1 cellular context compared by ENCODE assay signal in the genomic region with DNA sequence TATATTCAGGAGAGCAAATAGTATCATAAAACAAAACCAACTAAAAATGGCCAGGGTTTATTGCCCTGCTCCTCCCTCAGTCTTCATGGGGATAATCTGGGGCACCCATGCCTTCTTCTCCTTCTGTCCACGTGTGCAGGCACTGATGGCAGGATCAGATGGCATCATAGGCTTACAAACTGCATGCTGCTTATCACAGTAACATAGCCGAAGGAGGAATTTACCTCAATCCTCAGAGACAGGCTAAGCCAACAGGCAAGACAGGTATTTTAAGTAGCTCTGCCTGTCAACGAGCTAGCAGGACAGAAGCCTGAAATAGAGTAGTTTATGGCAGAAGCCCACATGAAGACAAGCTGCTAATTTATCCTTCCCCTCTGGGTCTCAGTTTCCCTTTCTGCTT.
TF ChIP-seq lines count a peak whose summit lies in the region.

No MANE protein-coding gene starts in this region.

TF ChIP-seq in WTC11, 78 proteins besides CTCF, POLR2A, EP300 and RAD21:
- TF ChIP-seq, protein P1, sequence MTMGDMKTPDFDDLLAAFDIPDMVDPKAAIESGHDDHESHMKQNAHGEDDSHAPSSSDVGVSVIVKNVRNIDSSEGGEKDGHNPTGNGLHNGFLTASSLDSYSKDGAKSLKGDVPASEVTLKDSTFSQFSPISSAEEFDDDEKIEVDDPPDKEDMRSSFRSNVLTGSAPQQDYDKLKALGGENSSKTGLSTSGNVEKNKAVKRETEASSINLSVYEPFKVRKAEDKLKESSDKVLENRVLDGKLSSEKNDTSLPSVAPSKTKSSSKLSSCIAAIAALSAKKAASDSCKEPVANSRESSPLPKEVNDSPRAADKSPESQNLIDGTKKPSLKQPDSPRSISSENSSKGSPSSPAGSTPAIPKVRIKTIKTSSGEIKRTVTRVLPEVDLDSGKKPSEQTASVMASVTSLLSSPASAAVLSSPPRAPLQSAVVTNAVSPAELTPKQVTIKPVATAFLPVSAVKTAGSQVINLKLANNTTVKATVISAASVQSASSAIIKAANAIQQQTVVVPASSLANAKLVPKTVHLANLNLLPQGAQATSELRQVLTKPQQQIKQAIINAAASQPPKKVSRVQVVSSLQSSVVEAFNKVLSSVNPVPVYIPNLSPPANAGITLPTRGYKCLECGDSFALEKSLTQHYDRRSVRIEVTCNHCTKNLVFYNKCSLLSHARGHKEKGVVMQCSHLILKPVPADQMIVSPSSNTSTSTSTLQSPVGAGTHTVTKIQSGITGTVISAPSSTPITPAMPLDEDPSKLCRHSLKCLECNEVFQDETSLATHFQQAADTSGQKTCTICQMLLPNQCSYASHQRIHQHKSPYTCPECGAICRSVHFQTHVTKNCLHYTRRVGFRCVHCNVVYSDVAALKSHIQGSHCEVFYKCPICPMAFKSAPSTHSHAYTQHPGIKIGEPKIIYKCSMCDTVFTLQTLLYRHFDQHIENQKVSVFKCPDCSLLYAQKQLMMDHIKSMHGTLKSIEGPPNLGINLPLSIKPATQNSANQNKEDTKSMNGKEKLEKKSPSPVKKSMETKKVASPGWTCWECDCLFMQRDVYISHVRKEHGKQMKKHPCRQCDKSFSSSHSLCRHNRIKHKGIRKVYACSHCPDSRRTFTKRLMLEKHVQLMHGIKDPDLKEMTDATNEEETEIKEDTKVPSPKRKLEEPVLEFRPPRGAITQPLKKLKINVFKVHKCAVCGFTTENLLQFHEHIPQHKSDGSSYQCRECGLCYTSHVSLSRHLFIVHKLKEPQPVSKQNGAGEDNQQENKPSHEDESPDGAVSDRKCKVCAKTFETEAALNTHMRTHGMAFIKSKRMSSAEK (CRISPR knock-in tag; IDR thresholded peaks at IDR 0.05; ENCODE audit: borderline replicate concordance): no peak
- TF ChIP-seq GRHL2 (CRISPR knock-in tag; IDR thresholded peaks at IDR 0.05; ENCODE audit: insufficient replicate concordance, severe bottlenecking) (no peak), ESRRA (CRISPR knock-in tag; IDR thresholded peaks at IDR 0.05; ENCODE audit: borderline replicate concordance) (no peak), RELA (CRISPR knock-in tag; IDR thresholded peaks at IDR 0.05; ENCODE audit: borderline replicate concordance) (no peak), ZBTB21 (CRISPR knock-in tag; IDR thresholded peaks at IDR 0.05; ENCODE audit: borderline replicate concordance) (no peak), MYBL2 (CRISPR knock-in tag; IDR thresholded peaks at IDR 0.05) (no peak), SOX15 (CRISPR knock-in tag; IDR thresholded peaks at IDR 0.05) (no peak), NR2C2 (CRISPR knock-in tag; IDR thresholded peaks at IDR 0.05) (no peak), SP1 (CRISPR knock-in tag; conservative IDR thresholded peaks at IDR 0.05) (no peak)
- TF ChIP-seq, protein P2, sequence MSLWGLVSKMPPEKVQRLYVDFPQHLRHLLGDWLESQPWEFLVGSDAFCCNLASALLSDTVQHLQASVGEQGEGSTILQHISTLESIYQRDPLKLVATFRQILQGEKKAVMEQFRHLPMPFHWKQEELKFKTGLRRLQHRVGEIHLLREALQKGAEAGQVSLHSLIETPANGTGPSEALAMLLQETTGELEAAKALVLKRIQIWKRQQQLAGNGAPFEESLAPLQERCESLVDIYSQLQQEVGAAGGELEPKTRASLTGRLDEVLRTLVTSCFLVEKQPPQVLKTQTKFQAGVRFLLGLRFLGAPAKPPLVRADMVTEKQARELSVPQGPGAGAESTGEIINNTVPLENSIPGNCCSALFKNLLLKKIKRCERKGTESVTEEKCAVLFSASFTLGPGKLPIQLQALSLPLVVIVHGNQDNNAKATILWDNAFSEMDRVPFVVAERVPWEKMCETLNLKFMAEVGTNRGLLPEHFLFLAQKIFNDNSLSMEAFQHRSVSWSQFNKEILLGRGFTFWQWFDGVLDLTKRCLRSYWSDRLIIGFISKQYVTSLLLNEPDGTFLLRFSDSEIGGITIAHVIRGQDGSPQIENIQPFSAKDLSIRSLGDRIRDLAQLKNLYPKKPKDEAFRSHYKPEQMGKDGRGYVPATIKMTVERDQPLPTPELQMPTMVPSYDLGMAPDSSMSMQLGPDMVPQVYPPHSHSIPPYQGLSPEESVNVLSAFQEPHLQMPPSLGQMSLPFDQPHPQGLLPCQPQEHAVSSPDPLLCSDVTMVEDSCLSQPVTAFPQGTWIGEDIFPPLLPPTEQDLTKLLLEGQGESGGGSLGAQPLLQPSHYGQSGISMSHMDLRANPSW (CRISPR knock-in tag; conservative IDR thresholded peaks at IDR 0.05; ENCODE audit: low read depth): no peak
- TF ChIP-seq, protein P3, sequence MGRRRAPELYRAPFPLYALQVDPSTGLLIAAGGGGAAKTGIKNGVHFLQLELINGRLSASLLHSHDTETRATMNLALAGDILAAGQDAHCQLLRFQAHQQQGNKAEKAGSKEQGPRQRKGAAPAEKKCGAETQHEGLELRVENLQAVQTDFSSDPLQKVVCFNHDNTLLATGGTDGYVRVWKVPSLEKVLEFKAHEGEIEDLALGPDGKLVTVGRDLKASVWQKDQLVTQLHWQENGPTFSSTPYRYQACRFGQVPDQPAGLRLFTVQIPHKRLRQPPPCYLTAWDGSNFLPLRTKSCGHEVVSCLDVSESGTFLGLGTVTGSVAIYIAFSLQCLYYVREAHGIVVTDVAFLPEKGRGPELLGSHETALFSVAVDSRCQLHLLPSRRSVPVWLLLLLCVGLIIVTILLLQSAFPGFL (CRISPR knock-in tag; IDR thresholded peaks at IDR 0.05; ENCODE audit: borderline replicate concordance): no peak
- TF ChIP-seq, protein P4, sequence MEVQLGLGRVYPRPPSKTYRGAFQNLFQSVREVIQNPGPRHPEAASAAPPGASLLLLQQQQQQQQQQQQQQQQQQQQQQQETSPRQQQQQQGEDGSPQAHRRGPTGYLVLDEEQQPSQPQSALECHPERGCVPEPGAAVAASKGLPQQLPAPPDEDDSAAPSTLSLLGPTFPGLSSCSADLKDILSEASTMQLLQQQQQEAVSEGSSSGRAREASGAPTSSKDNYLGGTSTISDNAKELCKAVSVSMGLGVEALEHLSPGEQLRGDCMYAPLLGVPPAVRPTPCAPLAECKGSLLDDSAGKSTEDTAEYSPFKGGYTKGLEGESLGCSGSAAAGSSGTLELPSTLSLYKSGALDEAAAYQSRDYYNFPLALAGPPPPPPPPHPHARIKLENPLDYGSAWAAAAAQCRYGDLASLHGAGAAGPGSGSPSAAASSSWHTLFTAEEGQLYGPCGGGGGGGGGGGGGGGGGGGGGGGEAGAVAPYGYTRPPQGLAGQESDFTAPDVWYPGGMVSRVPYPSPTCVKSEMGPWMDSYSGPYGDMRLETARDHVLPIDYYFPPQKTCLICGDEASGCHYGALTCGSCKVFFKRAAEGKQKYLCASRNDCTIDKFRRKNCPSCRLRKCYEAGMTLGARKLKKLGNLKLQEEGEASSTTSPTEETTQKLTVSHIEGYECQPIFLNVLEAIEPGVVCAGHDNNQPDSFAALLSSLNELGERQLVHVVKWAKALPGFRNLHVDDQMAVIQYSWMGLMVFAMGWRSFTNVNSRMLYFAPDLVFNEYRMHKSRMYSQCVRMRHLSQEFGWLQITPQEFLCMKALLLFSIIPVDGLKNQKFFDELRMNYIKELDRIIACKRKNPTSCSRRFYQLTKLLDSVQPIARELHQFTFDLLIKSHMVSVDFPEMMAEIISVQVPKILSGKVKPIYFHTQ (CRISPR knock-in tag; IDR thresholded peaks at IDR 0.05): no peak
- TF ChIP-seq, protein P5, sequence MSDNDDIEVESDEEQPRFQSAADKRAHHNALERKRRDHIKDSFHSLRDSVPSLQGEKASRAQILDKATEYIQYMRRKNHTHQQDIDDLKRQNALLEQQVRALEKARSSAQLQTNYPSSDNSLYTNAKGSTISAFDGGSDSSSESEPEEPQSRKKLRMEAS (CRISPR knock-in tag; IDR thresholded peaks at IDR 0.05): no peak
TF ChIP-seq in WTC11: peak in this region for 0.
